Comparison of ENCODE assay signal across 9 cellular contexts in genomic region chr20:32445539-32446273, GRCh38.
DNase-seq lines count a peak whose midpoint lies in the region; ATAC-seq and TF ChIP-seq lines count a peak whose summit lies in the region.
"Had no signal": no experiment of that assay in that cellular context is flagged by ENCODE, and none has a peak within 500 bp of the region (broad histone marks: within the 10 kb centered on the region; RNA-seq: fewer than 3 reads in every experiment).

No MANE protein-coding gene starts in this region.

- ATAC-seq in WTC11: peak; percentile 49
- ATAC-seq in HG03354 (IDR thresholded peaks at IDR 0.05; ENCODE audit: poor library complexity, severe bottlenecking, unreplicated experiment): no peak

- peak overlapping the region; percentile 89 for H3K27ac Mint-ChIP-seq in activated T-cell treated with anti-CD3 and anti-CD28 coated beads, Interleukin-2, amount 50 U/mL, for 24 hours
- H3K27ac Mint-ChIP-seq in WTC11 (peak overlapping the region; percentile 84), immature natural killer cell (peak overlapping the region in 5 of 6 donors; percentile 69 to 86 (median 83))

- CTCF ChIA-PET in WTC11 (lab: Charles Lee): interaction anchor here (0.5 to 3.0 kb wide), 3 partner anchors 11 to 300 kb away, joined by 3 to 19 read pairs (median 4); no protein-coding TSS in a partner anchor

- no peaks in the 10 kb centered on the region for H3K9me3 Mint-ChIP-seq in activated T-cell treated with anti-CD3 and anti-CD28 coated beads, Interleukin-2, amount 50 U/mL, for 24 hours
- H3K9me3 Mint-ChIP-seq in WTC11: no peaks in the 10 kb centered on the region
- H3K9me3 Mint-ChIP-seq in immature natural killer cell: no peaks in the 10 kb centered on the region

- no peak overlapping the region for H3K4me3 Mint-ChIP-seq in activated T-cell treated with anti-CD3 and anti-CD28 coated beads, Interleukin-2, amount 50 U/mL, for 24 hours
- H3K4me3 Mint-ChIP-seq in WTC11 (no peak overlapping the region), immature natural killer cell (no peak overlapping the region)

- no peak for TF ChIP-seq CTCF in WTC11 (IDR thresholded peaks at IDR 0.05)

- POLR2A ChIA-PET in WTC11 (lab: Charles Lee): no interaction called here

- peaks cover 69% of the 10 kb centered on the region for H3K36me3 Mint-ChIP-seq in activated T-cell treated with anti-CD3 and anti-CD28 coated beads, Interleukin-2, amount 50 U/mL, for 24 hours (ENCODE audit: low read depth)
- H3K36me3 Mint-ChIP-seq in WTC11: peaks cover 24% of the 10 kb centered on the region
- H3K36me3 Mint-ChIP-seq in immature natural killer cell: peaks cover 0 to 29% (median 8%) of the 10 kb centered on the region in 3 donors

- H3K4me1 Mint-ChIP-seq in activated T-cell treated with anti-CD3 and anti-CD28 coated beads, Interleukin-2, amount 50 U/mL, for 24 hours (ENCODE audit: low read depth): peaks cover 28% of the 10 kb centered on the region
- H3K4me1 Mint-ChIP-seq in WTC11 (peaks cover 17% of the 10 kb centered on the region), immature natural killer cell (peaks cover 10 to 25% of the 10 kb centered on the region in 2 donors)

- H3K27me3 Mint-ChIP-seq in activated T-cell treated with anti-CD3 and anti-CD28 coated beads, Interleukin-2, amount 50 U/mL, for 24 hours: no peaks in the 10 kb centered on the region
- H3K27me3 Mint-ChIP-seq in WTC11 (ENCODE audit: low read depth) (no peaks in the 10 kb centered on the region), immature natural killer cell (ENCODE audit: low read depth in 3 of 3) (peaks cover 9 to 11% (median 10%) of the 10 kb centered on the region in 3 donors)

- peak; percentile 33 for DNase-seq in activated T-cell treated with anti-CD3 and anti-CD28 coated beads, Interleukin-2, amount 50 U/mL, for 24 hours
- DNase-seq in activated T-cell treated with anti-CD3 and anti-CD28 coated beads for 4 hours: no peak
- peak; percentile 13 for DNase-seq in WTC11 (ENCODE audit: low spot score)
- no peak for DNase-seq in immature natural killer cell
- peak; percentile 4 for DNase-seq in stromal cell of bone marrow (ENCODE audit: low read depth)
- no peak for DNase-seq in KG1 (lab: John Stamatoyannopoulos, UW)
- DNase-seq in NCI-H1048 (lab: John Stamatoyannopoulos, UW): no peak
- DNase-seq: SHP77 had no signal

TF ChIP-seq in WTC11, 78 proteins besides CTCF, POLR2A, EP300 and RAD21:
- no peak for TF ChIP-seq USF1 (CRISPR knock-in tag; IDR thresholded peaks at IDR 0.05)
- TF ChIP-seq NR3C1 (CRISPR knock-in tag; conservative IDR thresholded peaks at IDR 0.05; ENCODE audit: low read depth): no peak
- TF ChIP-seq, protein P1, sequence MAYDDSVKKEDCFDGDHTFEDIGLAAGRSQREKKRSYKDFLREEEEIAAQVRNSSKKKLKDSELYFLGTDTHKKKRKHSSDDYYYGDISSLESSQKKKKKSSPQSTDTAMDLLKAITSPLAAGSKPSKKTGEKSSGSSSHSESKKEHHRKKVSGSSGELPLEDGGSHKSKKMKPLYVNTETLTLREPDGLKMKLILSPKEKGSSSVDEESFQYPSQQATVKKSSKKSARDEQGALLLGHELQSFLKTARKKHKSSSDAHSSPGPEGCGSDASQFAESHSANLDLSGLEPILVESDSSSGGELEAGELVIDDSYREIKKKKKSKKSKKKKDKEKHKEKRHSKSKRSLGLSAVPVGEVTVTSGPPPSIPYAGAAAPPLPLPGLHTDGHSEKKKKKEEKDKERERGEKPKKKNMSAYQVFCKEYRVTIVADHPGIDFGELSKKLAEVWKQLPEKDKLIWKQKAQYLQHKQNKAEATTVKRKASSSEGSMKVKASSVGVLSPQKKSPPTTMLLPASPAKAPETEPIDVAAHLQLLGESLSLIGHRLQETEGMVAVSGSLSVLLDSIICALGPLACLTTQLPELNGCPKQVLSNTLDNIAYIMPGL (CRISPR knock-in tag; IDR thresholded peaks at IDR 0.05): no peak
TF ChIP-seq in WTC11: peak in this region for 0.

Comparison
In these comparisons a context has a peak if more than half of its experiments do, and no peak if none do; other contexts are left out.
1. DNase-seq: peak in activated T-cell treated with anti-CD3 and anti-CD28 coated beads, Interleukin-2, amount 50 U/mL, for 24 hours (single experiment), WTC11 (single experiment) and stromal cell of bone marrow (single experiment); none in activated T-cell treated with anti-CD3 and anti-CD28 coated beads for 4 hours (single experiment), immature natural killer cell (0 of 3), KG1 (single experiment) and NCI-H1048 (single experiment).
2. Peak in every context shown above with its lines, with median percentiles within 50 percentile points of each other: H3K27ac Mint-ChIP-seq.